In the genomic region with DNA sequence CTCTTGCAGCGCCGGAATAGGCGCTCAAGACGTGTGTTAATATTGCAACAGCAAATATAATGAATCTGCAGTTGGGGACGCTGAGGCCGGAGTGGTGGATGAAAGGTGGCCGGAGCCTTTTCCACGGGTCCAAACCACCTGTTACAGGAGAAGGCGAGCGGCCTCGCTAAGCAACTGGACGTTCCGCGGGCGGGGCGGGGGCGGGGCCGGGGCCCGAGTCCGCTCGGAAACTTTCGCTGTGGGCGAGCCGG, we compare ENCODE assay signal across 8 cellular contexts. TPM values are rescaled to one million over a fixed set of nuclear protein-coding genes. Genes with fewer than 3 reads are reported as not detected.
DNase-seq lines count a peak whose midpoint lies in the region; ATAC-seq and TF ChIP-seq lines count a peak whose summit lies in the region.

No MANE protein-coding gene starts in this region.

- TF ChIP-seq POLR2A in esophagus muscularis mucosa (IDR thresholded peaks at IDR 0.05; ENCODE audit: low read depth) = no peak

- H2AFZ ChIP-seq in OCI-LY7 (ENCODE audit: low read length) = peak overlapping the region; percentile 93

- TF ChIP-seq EP300 in esophagus muscularis mucosa (IDR thresholded peaks at IDR 0.05) = no peak

- H3K4me2 ChIP-seq in OCI-LY7 (ENCODE audit: low read length) = peak overlapping the region; percentile 85

- ATAC-seq in GM19467 (IDR thresholded peaks at IDR 0.05; ENCODE audit: unreplicated experiment) = peak; percentile 5
- ATAC-seq in HG03039 (IDR thresholded peaks at IDR 0.05; ENCODE audit: unreplicated experiment) = no peak
- no peak for ATAC-seq in GM19324 (IDR thresholded peaks at IDR 0.05; ENCODE audit: low FRiP score, unreplicated experiment)

- WGBS in esophagus muscularis mucosa = under 1% methylated on average over 14 of the region's 24 CpGs

- BruUV-seq in OCI-LY7 (replicated peaks; lab: Mats Ljungman, UMichigan) = no TSS peak

- no peak for DNase-seq in OCI-LY7 (ENCODE audit: low spot score)
- DNase-seq in esophagus muscularis mucosa (ENCODE audit: extremely low spot score) = no peak
- no peak for DNase-seq in skeletal muscle cell (ENCODE audit: low read depth)
- no peak for DNase-seq in iPS-NIHi11 (ENCODE audit: low spot score)
- no peak for DNase-seq in NCI-H1417 treated with DMSO at 0.1 percent for 48 hours (lab: John Stamatoyannopoulos, UW)

- H3K27me3 ChIP-seq in esophagus muscularis mucosa = no peaks in the 10 kb centered on the region

- TF ChIP-seq CTCF in OCI-LY7 (conservative IDR thresholded peaks at IDR 0.05; ENCODE audit: low read length) = no peak
- TF ChIP-seq CTCF in esophagus muscularis mucosa (IDR thresholded peaks at IDR 0.05) = no peak

- H3K79me2 ChIP-seq in OCI-LY7 (ENCODE audit: insufficient read depth, low read depth, low read length) = no peaks in the 10 kb centered on the region

- H3K4me3 ChIP-seq in OCI-LY7 (ENCODE audit: low read depth, low read length, poor library complexity, severe bottlenecking) = peak overlapping the region; percentile 82
- peak overlapping the region; percentile 86 to 99 (median 96) for H3K4me3 ChIP-seq in esophagus muscularis mucosa
- peak overlapping the region; percentile 34 for H3K4me3 ChIP-seq in skeletal muscle cell (ENCODE audit: low read depth, low read length)

- CTCF ChIA-PET in OCI-LY7 (lab: Charles Lee; ENCODE audit: unreplicated experiment) = no interaction called here

- H3K36me3 ChIP-seq in OCI-LY7 (ENCODE audit: insufficient read depth, low read length) (no peaks in the 10 kb centered on the region), esophagus muscularis mucosa (no peaks in the 10 kb centered on the region)

- intact Hi-C loops in OCI-LY7 (cut with micrococcal nuclease; ENCODE audit: unreplicated experiment) (loop anchor here (10.0 kb wide), 1 partner anchor 835 kb away; no protein-coding TSS in a partner anchor), esophagus muscularis mucosa (cut with DNase I) (no loop called here)

- H3K27ac ChIP-seq in OCI-LY7 (ENCODE audit: low read depth, low read length, poor library complexity, severe bottlenecking) (peak overlapping the region; percentile 55), esophagus muscularis mucosa (replicated peaks in 1 of 4) (peak overlapping the region; percentile 69 to 95 (median 93))

- POLR2A ChIA-PET in OCI-LY7 (lab: Charles Lee) = interaction anchor here (0.7 to 1.0 kb wide), 4 partner anchors 9 to 276 kb away, joined by 3 to 5 read pairs (median 4); no protein-coding TSS in a partner anchor

- H3K4me1 ChIP-seq in OCI-LY7 (ENCODE audit: insufficient read depth, low read length, poor library complexity, severe bottlenecking) (peaks cover 61% of the 10 kb centered on the region), esophagus muscularis mucosa (peaks cover 45 to 49% (median 48%) of the 10 kb centered on the region in 4 donors)

- H3K9me3 ChIP-seq in OCI-LY7 (ENCODE audit: low read length) (no peaks in the 10 kb centered on the region), esophagus muscularis mucosa (no peaks in the 10 kb centered on the region)

- H3K9me2 ChIP-seq in OCI-LY7 (ENCODE audit: insufficient read depth, low read length) = no peaks in the 10 kb centered on the region

- H4K20me1 ChIP-seq in OCI-LY7 (ENCODE audit: insufficient read depth, low read length) = no peaks in the 10 kb centered on the region

RNA-seq across cellular contexts. Expression of gene WFS1, which starts 0.3 kb away (rescaled TPM):
- 4.9 and 6.1 TPM in 2 replicates for total RNA-seq in OCI-LY7 (2014; rRNA removed; shearing (Covaris generic))
- 14.3 and 14.5 TPM in 2 replicates for total RNA-seq in OCI-LY7 (2022)
- total RNA-seq in esophagus muscularis mucosa = 100 to 1,000 TPM in 2 of 4 donors, 10 to 100 TPM in 2; 62.3 to 159 (median 104) TPM

Comparison
In these comparisons a context has a peak if more than half of its experiments do, and no peak if none do; other contexts are left out.
1. H3K4me3 ChIP-seq: peak in every context shown above with its lines; median percentile 96 in esophagus muscularis mucosa; 82 in OCI-LY7; 34 in skeletal muscle cell.
2. RNA of gene WFS1, which starts 0.3 kb away (total RNA-seq): 62.3 to 159 TPM in esophagus muscularis mucosa; 4.9 to 14.5 TPM in OCI-LY7; every median in the first group is over 4 times any median in the second.